In the genomic region with DNA sequence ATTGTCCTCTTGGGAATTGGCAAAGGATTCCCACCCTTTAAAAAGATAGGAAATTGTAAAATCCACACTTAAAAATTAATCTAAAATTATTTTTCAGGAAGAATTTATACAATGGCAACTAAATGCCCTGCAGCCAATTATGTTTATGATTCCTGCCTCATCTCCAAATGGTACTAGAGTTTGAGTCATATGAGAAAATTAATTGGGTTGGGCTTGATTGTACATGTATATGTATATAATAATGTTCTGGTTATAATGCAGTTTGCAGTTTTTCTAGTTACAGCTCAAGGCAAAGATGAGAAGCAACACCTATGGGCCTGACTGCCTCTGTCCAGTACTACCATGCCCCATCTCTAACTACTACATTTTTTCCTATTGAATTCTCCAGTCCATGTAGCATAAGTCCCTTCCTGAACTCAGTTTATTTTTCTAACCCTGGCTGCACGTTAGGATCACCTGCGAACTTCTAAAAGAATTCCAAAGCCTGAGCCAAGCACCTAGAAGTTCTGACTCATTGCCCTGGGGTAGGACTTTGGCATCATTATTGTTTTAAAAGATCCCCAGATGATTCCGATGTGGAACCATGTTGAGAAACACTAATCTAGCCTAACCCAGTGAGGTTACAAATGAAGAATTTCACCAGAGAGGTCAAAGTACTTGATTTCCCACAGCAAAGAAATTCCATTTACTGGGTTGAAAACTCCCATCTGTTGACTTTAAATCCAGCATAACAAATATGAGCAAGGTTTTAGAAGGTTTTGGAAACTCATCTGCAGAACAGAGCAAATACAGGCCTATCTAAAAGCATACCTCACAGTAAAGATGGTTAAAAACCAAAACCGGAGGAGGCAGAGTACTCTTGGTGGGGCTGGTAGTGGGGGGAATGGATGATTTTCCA, we compare ENCODE assay signal across 8 cellular contexts. TPM values are rescaled to one million over a fixed set of nuclear protein-coding genes. Genes with fewer than 3 reads are reported as not detected.
A peak's percentile ranks its signal among the peaks of the same experiment; 100 is the strongest.
DNase-seq lines count a peak whose midpoint lies in the region; ATAC-seq and TF ChIP-seq lines count a peak whose summit lies in the region.

No MANE protein-coding gene starts in this region.

- H3K4me3 ChIP-seq in brain microvascular endothelial cell (ENCODE audit: low read depth, low read length), result no peak overlapping the region
- H3K4me3 ChIP-seq in thoracic aorta, result peak overlapping the region; percentile 4

- peak overlapping the region; percentile 45 for H3K4me3 Mint-ChIP-seq in activated CD4-positive, alpha-beta T cell treated with anti-CD3 and anti-CD28 coated beads, Interleukin-2, amount 10 ng/mL, durations not matched to agents 24 days and 14 days

- H3K4me1 Mint-ChIP-seq in activated CD4-positive, alpha-beta T cell treated with anti-CD3 and anti-CD28 coated beads, Interleukin-2, amount 10 ng/mL, durations not matched to agents 24 days and 14 days, result peaks cover 78% of the 10 kb centered on the region

- ATAC-seq in left colon, result peak; percentile 66
- ATAC-seq in thoracic aorta (ENCODE audit: insufficient number of reproducible peaks, low FRiP score, low read depth), result no peak
- no peak for ATAC-seq in HG02885 (IDR thresholded peaks at IDR 0.05; ENCODE audit: poor library complexity, unreplicated experiment)
- ATAC-seq in GM18498 (IDR thresholded peaks at IDR 0.05; ENCODE audit: unreplicated experiment), result no peak

- in situ Hi-C loops in brain microvascular endothelial cell (cut with HindIII; ENCODE audit: low pct_ligation_motif_present, low sequenced_read_pairs), result no loop called here

- H3K27ac Mint-ChIP-seq in activated CD4-positive, alpha-beta T cell treated with anti-CD3 and anti-CD28 coated beads, Interleukin-2, amount 10 ng/mL, durations not matched to agents 24 days and 14 days, result peak overlapping the region; percentile 85

- peaks cover 2% of the 10 kb centered on the region for H3K9me3 ChIP-seq in thoracic aorta

- H3K27ac ChIP-seq in brain microvascular endothelial cell (peak overlapping the region; percentile 66), thoracic aorta (peak overlapping the region; percentile 60 to 71)

- no peaks in the 10 kb centered on the region for H3K27me3 Mint-ChIP-seq in activated CD4-positive, alpha-beta T cell treated with anti-CD3 and anti-CD28 coated beads, Interleukin-2, amount 10 ng/mL, durations not matched to agents 24 days and 14 days

- H3K36me3 Mint-ChIP-seq in activated CD4-positive, alpha-beta T cell treated with anti-CD3 and anti-CD28 coated beads, Interleukin-2, amount 10 ng/mL, durations not matched to agents 24 days and 14 days (ENCODE audit: low read depth), result peaks cover 58% of the 10 kb centered on the region

- peaks cover 68 to 95% of the 10 kb centered on the region in 2 donors for H3K4me1 ChIP-seq in thoracic aorta (ENCODE audit: control insufficient read depth in 1 of 2, low read depth in 2 of 2)

- H3K27me3 ChIP-seq in brain microvascular endothelial cell (replicated peaks), result no peaks in the 10 kb centered on the region
- no peaks in the 10 kb centered on the region for H3K27me3 ChIP-seq in thoracic aorta (replicated peaks; ENCODE audit: insufficient read depth)

- no peak for TF ChIP-seq CTCF in brain microvascular endothelial cell (IDR thresholded peaks at IDR 0.05; ENCODE audit: low read depth, low read length, missing control alignments)
- no peak for TF ChIP-seq CTCF in thoracic aorta (IDR thresholded peaks at IDR 0.05)

- DNase-seq in activated CD4-positive, alpha-beta T cell treated with anti-CD3 and anti-CD28 coated beads, Interleukin-2, amount 10 ng/mL, durations not matched to agents 24 days and 14 days, result no peak
- no peak for DNase-seq in activated CD4-positive, alpha-beta T cell treated with anti-CD3 and anti-CD28 coated beads for 4 hours
- DNase-seq in brain microvascular endothelial cell, result no peak
- DNase-seq in left colon, result no peak
- DNase-seq in thoracic aorta (ENCODE audit: low spot score), result no peak
- no peak for DNase-seq in COLO829 (ENCODE audit: low spot score)

- intact Hi-C loops in activated CD4-positive, alpha-beta T cell treated with anti-CD3 and anti-CD28 coated beads, Interleukin-2, amount 10 ng/mL, durations not matched to agents 24 days and 14 days (cut with micrococcal nuclease), result loop anchor here (10.0 kb wide), 1 partner anchor 1129 kb away; no protein-coding TSS in a partner anchor
- intact Hi-C loops in left colon (cut with DNase I, micrococcal nuclease), result no loop called here

- H3K9me3 Mint-ChIP-seq in activated CD4-positive, alpha-beta T cell treated with anti-CD3 and anti-CD28 coated beads, Interleukin-2, amount 10 ng/mL, durations not matched to agents 24 days and 14 days, result peaks cover 7% of the 10 kb centered on the region

- H3K36me3 ChIP-seq in brain microvascular endothelial cell (replicated peaks), result peaks cover 8% of the 10 kb centered on the region
- H3K36me3 ChIP-seq in thoracic aorta, result peaks cover 8% of the 10 kb centered on the region

RNA-seq across cellular contexts. Expression of a gene that starts 19.4 kb away (rescaled TPM):
- 45.3 and 47.6 TPM in 2 replicates for total RNA-seq in activated CD4-positive, alpha-beta T cell treated with anti-CD3 and anti-CD28 coated beads, Interleukin-2, amount 10 ng/mL, durations not matched to agents 24 days and 14 days
- total RNA-seq in left colon, result 10 to 100 TPM; 43.0 to 57.6 TPM
- total RNA-seq in thoracic aorta, result 100 to 1,000 TPM; 250 to 355 TPM
